13 cellular contexts compared by ENCODE assay signal in genomic region chr10:99681553-99681952, GRCh38. TPM values are rescaled to one million over a fixed set of nuclear protein-coding genes. Genes with fewer than 3 reads are reported as not detected.
DNase-seq lines count a peak whose midpoint lies in the region; ATAC-seq and TF ChIP-seq lines count a peak whose summit lies in the region.
"Had no signal": no experiment of that assay in that cellular context is flagged by ENCODE, and none has a peak within 500 bp of the region (broad histone marks: within the 10 kb centered on the region; RNA-seq: fewer than 3 reads in every experiment).

No MANE protein-coding gene starts in this region.

- no peaks in the 10 kb centered on the region for H3K9me2 ChIP-seq in GM23248 (ENCODE audit: insufficient read depth)

- H4K20me1 ChIP-seq in GM23248 (ENCODE audit: insufficient read depth) (no peaks in the 10 kb centered on the region), smooth muscle cell (ENCODE audit: low read depth) (peaks cover 44% of the 10 kb centered on the region)
- H4K20me1 ChIP-seq: BLaER1 had no signal

- DNase-seq in A172 (ENCODE audit: low spot score) (peak; percentile 42), GM23248 (peak; percentile 89), amniotic stem cell (lab: John Stamatoyannopoulos, UW) (peak; percentile 36), foreskin fibroblast (peak; percentile 85 to 92), SIG-M5 treated with dmso at 0.1 percent for 504 hours (lab: John Stamatoyannopoulos, UW; ENCODE audit: unreplicated experiment) (no peak), smooth muscle cell (lab: John Stamatoyannopoulos, UW; ENCODE audit: unreplicated experiment) (no peak)
- no peak for DNase-seq in stimulated activated naive CD8-positive, alpha-beta T cell treated with anti-CD3 and anti-CD28 coated beads, Interleukin-15, Interleukin-2, amounts not matched to agents 100 U/mL and 50 U/mL, for 24 hours
- DNase-seq: activated naive CD4-positive, alpha-beta T cell treated with anti-CD3 and anti-CD28 coated beads, Interleukin-2, amount 50 U/mL, for 16 hours; effector memory CD4-positive, alpha-beta T cell; KG1; NCI-H510A treated with DMSO at 0.1 percent for 48 hours had no signal

- H3K4me2 ChIP-seq in GM23248 (ENCODE audit: unreplicated experiment) (no peak overlapping the region), smooth muscle cell (no peak overlapping the region)
- H3K4me2 ChIP-seq: BLaER1 had no signal

- H3K4me3 ChIP-seq in GM23248 (no peak overlapping the region), foreskin fibroblast (ENCODE audit: low read depth in 1 of 2, low read length in 2 of 2) (no peak overlapping the region), smooth muscle cell (no peak overlapping the region)
- H3K4me3 ChIP-seq: BLaER1 had no signal

- H3K36me3 ChIP-seq in GM23248 (ENCODE audit: low read depth) (peaks cover 45% of the 10 kb centered on the region), smooth muscle cell (ENCODE audit: low read depth) (peaks cover 50% of the 10 kb centered on the region)
- H3K36me3 ChIP-seq: BLaER1 had no signal

- in situ Hi-C loops in GM23248 (cut with MboI), result no loop called here

- H3K27ac ChIP-seq in GM23248, result peak overlapping the region; percentile 14; the same call in 1 of the 2 replicates
- no peak overlapping the region for H3K27ac ChIP-seq in smooth muscle cell (ENCODE audit: low read depth)
- H3K27ac ChIP-seq: BLaER1 had no signal

- H3K9ac ChIP-seq in GM23248 (no peak overlapping the region), smooth muscle cell (ENCODE audit: low read depth) (no peak overlapping the region)
- H3K9ac ChIP-seq: BLaER1 had no signal

- 72 to 73% methylated on average over 4 of the region's 4 CpGs for WGBS in GM23248 (ENCODE audit: low coverage in 1 of 2, low lambda C conversion rate in 2 of 2, missing lambda C conversion rate in 2 of 2), 2 experiments
- 93% methylated on average over 4 of the region's 4 CpGs for WGBS in smooth muscle cell (ENCODE audit: low lambda C conversion rate)

- peaks cover 25% of the 10 kb centered on the region for H3K79me2 ChIP-seq in GM23248 (ENCODE audit: insufficient read depth)
- no peaks in the 10 kb centered on the region for H3K79me2 ChIP-seq in smooth muscle cell (ENCODE audit: low read depth)

- H3F3A ChIP-seq in GM23248 (ENCODE audit: insufficient read depth), result peaks cover 49% of the 10 kb centered on the region
- no peaks in the 10 kb centered on the region for H3F3A ChIP-seq in smooth muscle cell (ENCODE audit: low read depth)

- ATAC-seq in HG02610 (IDR thresholded peaks at IDR 0.05; ENCODE audit: unreplicated experiment), result no peak
- ATAC-seq in stimulated activated naive CD8-positive, alpha-beta T cell treated with anti-CD3 and anti-CD28 coated beads, Interleukin-15, Interleukin-2, amounts not matched to agents 100 U/mL and 50 U/mL, for 24 hours, result no peak

- H3K9me3 ChIP-seq in GM23248 (ENCODE audit: low read depth) (no peaks in the 10 kb centered on the region), smooth muscle cell (replicated peaks; ENCODE audit: low read depth) (no peaks in the 10 kb centered on the region)
- H3K9me3 ChIP-seq: BLaER1 had no signal

- H2AFZ ChIP-seq in GM23248 (no peak overlapping the region), smooth muscle cell (ENCODE audit: low read depth) (no peak overlapping the region)

- H3K4me1 ChIP-seq in GM23248 (ENCODE audit: insufficient read depth), result peaks cover 39% of the 10 kb centered on the region
- H3K4me1 ChIP-seq in smooth muscle cell (ENCODE audit: low read depth), result no peaks in the 10 kb centered on the region

- H3K27me3 ChIP-seq in GM23248 (replicated peaks; ENCODE audit: insufficient read depth) (no peaks in the 10 kb centered on the region), smooth muscle cell (ENCODE audit: low read depth) (no peaks in the 10 kb centered on the region)
- H3K27me3 ChIP-seq: BLaER1 had no signal

- TF ChIP-seq CTCF in foreskin fibroblast (IDR thresholded peaks at IDR 0.05; ENCODE audit: low read depth, low read length) (no peak), smooth muscle cell (IDR thresholded peaks at IDR 0.05; ENCODE audit: borderline replicate concordance, insufficient read depth, poor library complexity, severe bottlenecking) (no peak)

RNA-seq across cellular contexts. Expression of gene ENTPD7, which starts 22.2 kb away (rescaled TPM):
- total RNA-seq in A172 (2014; rRNA removed; shearing (Covaris generic)), result 23.7 and 30.8 TPM in 2 replicates
- total RNA-seq in GM23248 (2014; rRNA removed; shearing (Covaris generic)), result 21.6 and 26.8 TPM in 2 replicates
- polyA plus RNA-seq in GM23248 (2016; fragmentation: Nextera tagmentation; extraction: Ambion mirVana) (7.5 and 8.3 TPM in 2 replicates), smooth muscle cell (7.5 and 7.9 TPM in 2 replicates)
- 39.9 and 41.1 TPM in 2 replicates for total RNA-seq in smooth muscle cell

RNA-seq across cellular contexts. Expression of gene COX15, which starts 50.4 kb away (rescaled TPM):
- 46.8 and 48.7 TPM in 2 replicates for total RNA-seq in A172 (2014; rRNA removed; shearing (Covaris generic))
- 20.3 and 21.4 TPM in 2 replicates for total RNA-seq in GM23248 (2014; rRNA removed; shearing (Covaris generic))
- 17.1 and 18.3 TPM in 2 replicates for polyA plus RNA-seq in GM23248 (2016; fragmentation: Nextera tagmentation; extraction: Ambion mirVana)
- total RNA-seq in smooth muscle cell, result 21.3 and 22.5 TPM in 2 replicates
- polyA plus RNA-seq in smooth muscle cell, result 16.9 and 19.1 TPM in 2 replicates

RNA-seq across cellular contexts. Expression of gene CUTC, which starts 50.5 kb away (rescaled TPM):
- 39.2 and 39.4 TPM in 2 replicates for total RNA-seq in A172 (2014; rRNA removed; shearing (Covaris generic))
- total RNA-seq in GM23248 (2014; rRNA removed; shearing (Covaris generic)), result 20.2 and 20.9 TPM in 2 replicates
- polyA plus RNA-seq in GM23248 (2016; fragmentation: Nextera tagmentation; extraction: Ambion mirVana), result 25.7 and 28.5 TPM in 2 replicates
- total RNA-seq in smooth muscle cell, result 15.2 and 16.0 TPM in 2 replicates
- 20.1 and 24.2 TPM in 2 replicates for polyA plus RNA-seq in smooth muscle cell

Comparison
In these comparisons a context has a peak if more than half of its experiments do, and no peak if none do; other contexts are left out.
1. DNase-seq: peak in A172 (single experiment), GM23248 (single experiment), amniotic stem cell (single experiment) and foreskin fibroblast (2 of 2); none in SIG-M5 treated with dmso at 0.1 percent for 504 hours (single experiment), smooth muscle cell (single experiment) and stimulated activated naive CD8-positive, alpha-beta T cell treated with anti-CD3 and anti-CD28 coated beads, Interleukin-15, Interleukin-2, amounts not matched to agents 100 U/mL and 50 U/mL, for 24 hours (single experiment).